In genomic region chr15:79956354-79956939, GRCh38 we compare ENCODE assay signal across 4 cellular contexts.
TF ChIP-seq lines count a peak whose summit lies in the region.

No MANE protein-coding gene starts in this region.

TF ChIP-seq in A549, 52 proteins besides CTCF, POLR2A, EP300 and RAD21 (continues in another document):
- no peak for TF ChIP-seq REST (IDR thresholded peaks at IDR 0.05)
- no peak for TF ChIP-seq ELK1 (IDR thresholded peaks at IDR 0.05; ENCODE audit: low read depth, low read length)
- TF ChIP-seq GATA3 (IDR thresholded peaks at IDR 0.05; ENCODE audit: borderline replicate concordance): no peak
- no peak for TF ChIP-seq EHMT2 (IDR thresholded peaks at IDR 0.05; ENCODE audit: low read depth)
- no peak for TF ChIP-seq ZC3H11A (IDR thresholded peaks at IDR 0.05)
- no peak for TF ChIP-seq CEBPB (IDR thresholded peaks at IDR 0.05)
- TF ChIP-seq BCL3 (IDR thresholded peaks at IDR 0.05): no peak
- no peak for TF ChIP-seq ZNF302 (CRISPR knock-in tag; IDR thresholded peaks at IDR 0.05)

TF ChIP-seq in GM23338, 12 proteins besides CTCF, POLR2A, EP300 and RAD21 (continues in another document):
- TF ChIP-seq ZNF114 (CRISPR knock-in tag; IDR thresholded peaks at IDR 0.05) (no peak), REST (IDR thresholded peaks at IDR 0.05; ENCODE audit: unreplicated experiment) (no peak), ETS1 (IDR thresholded peaks at IDR 0.05) (no peak), ZNF331 (CRISPR knock-in tag; IDR thresholded peaks at IDR 0.05; ENCODE audit: low read depth) (no peak), JUNB (IDR thresholded peaks at IDR 0.05; ENCODE audit: unreplicated experiment) (no peak), EZH2phosphoT487 (IDR thresholded peaks at IDR 0.05; ENCODE audit: unreplicated experiment) (no peak), EZH2 (IDR thresholded peaks at IDR 0.05; ENCODE audit: low read depth, unreplicated experiment) (no peak)

TF ChIP-seq in K562, 482 proteins besides CTCF, POLR2A, EP300 and RAD21 (continues in another document):
- TF ChIP-seq SMARCE1 (IDR thresholded peaks at IDR 0.05) (no peak), GABPA (tag; conservative IDR thresholded peaks at IDR 0.05; ENCODE audit: low read depth) (no peak), PTRF (tag; IDR thresholded peaks at IDR 0.05) (no peak), COPS2 (conservative IDR thresholded peaks at IDR 0.05) (no peak), JUND (IDR thresholded peaks at IDR 0.05; ENCODE audit: borderline replicate concordance, low read depth, low read length) (no peak), JUND (tag; IDR thresholded peaks at IDR 0.05; ENCODE audit: borderline replicate concordance, low read depth, low read length) (no peak), ZNF561 (CRISPR knock-in tag; conservative IDR thresholded peaks at IDR 0.05) (no peak), CHD2 (IDR thresholded peaks at IDR 0.05; ENCODE audit: low read depth, low read length) (no peak), NELFE (IDR thresholded peaks at IDR 0.05; ENCODE audit: insufficient read depth, insufficient read length) (no peak), MGA (IDR thresholded peaks at IDR 0.05) (no peak), ARNT (IDR thresholded peaks at IDR 0.05) (no peak), NCOA2 (IDR thresholded peaks at IDR 0.05; ENCODE audit: partially characterized antibody in 2 of 2) (no peak), ZBTB43 (CRISPR knock-in tag; IDR thresholded peaks at IDR 0.05) (no peak)

TF ChIP-seq in liver, 16 proteins besides CTCF, POLR2A, EP300 and RAD21:
- TF ChIP-seq REST (IDR thresholded peaks at IDR 0.05) (peak; percentile 29), MAX (IDR thresholded peaks at IDR 0.05) (peak; percentile 7), FOXA1 (IDR thresholded peaks at IDR 0.05) (no peak), EGR1 (IDR thresholded peaks at IDR 0.05; ENCODE audit: low read depth in 2 of 2) (no peak), FOXA2 (IDR thresholded peaks at IDR 0.05) (no peak), RXRA (IDR thresholded peaks at IDR 0.05) (peak; percentile 53 to 54), SP1 (IDR thresholded peaks at IDR 0.05) (peak; percentile 53), ZBTB33 (IDR thresholded peaks at IDR 0.05) (no peak), TAF1 (conservative IDR thresholded peaks at IDR 0.05) (no peak), HNF4A (conservative IDR thresholded peaks at IDR 0.05) (peak; percentile 84 to 87), YY1 (IDR thresholded peaks at IDR 0.05) (peak; percentile 47), JUND (IDR thresholded peaks at IDR 0.05) (peak in 1 of 2 donors; percentile 52), NR2F2 (IDR thresholded peaks at IDR 0.05) (no peak), GABPA (IDR thresholded peaks at IDR 0.05 in 1 of 2, conservative IDR thresholded peaks at IDR 0.05 in 1 of 2) (no peak), HNF4G (IDR thresholded peaks at IDR 0.05) (peak; percentile 67), ATF3 (IDR thresholded peaks at IDR 0.05) (no peak)
